ENCODE assay signal across 7 cellular contexts in genomic region chr22:30922151-30922611, GRCh38. TPM values are rescaled to one million over a fixed set of nuclear protein-coding genes. Genes with fewer than 3 reads are reported as not detected.
DNase-seq lines count a peak whose midpoint lies in the region; ATAC-seq, FAIRE-seq and TF ChIP-seq lines count a peak whose summit lies in the region.

No MANE protein-coding gene starts in this region.

- FAIRE-seq in bronchial epithelial cell (lab: Jason Lieb, UNC) = no peak

- H3K4me3 Mint-ChIP-seq in HFFc6 (peak overlapping the region; percentile 79; the same call in 1 of the 2 replicates), activated B cell treated with CpG ODN at 0.5 μM for 24 hours (peak overlapping the region; percentile 82)

- POLR2A ChIA-PET in activated B cell treated with CpG ODN at 0.5 μM for 24 hours (lab: Charles Lee) = interaction anchor here (0.6 to 2.6 kb wide), 11 partner anchors 19 to 1735 kb away, joined by 4 to 34 read pairs (median 6); partner anchors contain the start of genes MORC2, RNF185, SLC35E4 and TUG1

- no peak overlapping the region for H3K27ac Mint-ChIP-seq in HFFc6
- H3K27ac Mint-ChIP-seq in activated B cell treated with CpG ODN at 0.5 μM for 24 hours = peak overlapping the region; percentile 81

- no peaks in the 10 kb centered on the region for H3K27me3 ChIP-seq in bronchial epithelial cell (ENCODE audit: control insufficient read depth, insufficient read depth, low read length)

- H3K4me1 Mint-ChIP-seq in HFFc6 (ENCODE audit: low read depth) (peaks cover 16% of the 10 kb centered on the region), activated B cell treated with CpG ODN at 0.5 μM for 24 hours (peaks cover 10% of the 10 kb centered on the region)

- H3K9me3 Mint-ChIP-seq in HFFc6 = no peaks in the 10 kb centered on the region
- H3K9me3 Mint-ChIP-seq in activated B cell treated with CpG ODN at 0.5 μM for 24 hours = no peaks in the 10 kb centered on the region

- no peak for TF ChIP-seq CTCF in HFFc6 (IDR thresholded peaks at IDR 0.05)
- TF ChIP-seq CTCF in activated B cell treated with CpG ODN at 0.5 μM for 24 hours (IDR thresholded peaks at IDR 0.05) = no peak
- no peak for TF ChIP-seq CTCF in bronchial epithelial cell (IDR thresholded peaks at IDR 0.05; ENCODE audit: insufficient read depth, low read length, severe bottlenecking)

- H3K27me3 Mint-ChIP-seq in HFFc6 (ENCODE audit: insufficient read depth) = peaks cover 4% of the 10 kb centered on the region
- no peaks in the 10 kb centered on the region for H3K27me3 Mint-ChIP-seq in activated B cell treated with CpG ODN at 0.5 μM for 24 hours

- peak overlapping the region; percentile 13 for H3K4me3 ChIP-seq in bronchial epithelial cell (ENCODE audit: low read depth, low read length)

- ATAC-seq in activated B cell treated with CpG ODN at 0.5 μM for 24 hours (ENCODE audit: low read depth) (peak; percentile 73), HG03432 (IDR thresholded peaks at IDR 0.05; ENCODE audit: unreplicated experiment) (no peak)

- intact Hi-C loops in activated B cell treated with CpG ODN at 0.5 μM for 24 hours (cut with micrococcal nuclease) = loop anchor here (5.0 to 10.0 kb wide), 2 partner anchors 330 to 657 kb away; partner anchors contain the start of genes OSM and PES1

- H3K36me3 ChIP-seq in bronchial epithelial cell (ENCODE audit: control insufficient read depth, insufficient read depth, low read length) = peaks cover 5% of the 10 kb centered on the region

- no peak for DNase-seq in HFFc6
- peak; percentile 59 for DNase-seq in activated B cell treated with CpG ODN at 0.5 μM for 24 hours
- DNase-seq in bronchial epithelial cell (ENCODE audit: low read depth) = peak; percentile 8
- DNase-seq in medulla oblongata (ENCODE audit: extremely low spot score) = peak; percentile 45
- DNase-seq in stimulated activated CD8-positive, alpha-beta memory T cell treated with anti-CD3 and anti-CD28 coated beads, Interleukin-15, amount 100 ng/mL, for 24 hours (ENCODE audit: low read depth) = peak; percentile 62
- no peak for DNase-seq in NCI-H146 treated with DMSO at 0.1 percent for 48 hours (lab: John Stamatoyannopoulos, UW; ENCODE audit: unreplicated experiment)

- CTCF ChIA-PET in activated B cell treated with CpG ODN at 0.5 μM for 24 hours (lab: Charles Lee) = interaction anchor here (0.8 to 3.7 kb wide), 2 partner anchors 163 to 288 kb away, joined by 3 to 51 read pairs; partner anchors contain the start of gene SLC35E4

- no peaks in the 10 kb centered on the region for H3K36me3 Mint-ChIP-seq in HFFc6 (ENCODE audit: low read depth)
- H3K36me3 Mint-ChIP-seq in activated B cell treated with CpG ODN at 0.5 μM for 24 hours (ENCODE audit: low read depth) = peaks cover 21% of the 10 kb centered on the region

RNA-seq across cellular contexts. Expression of gene MORC2, which starts 46.4 kb away (rescaled TPM):
- total RNA-seq in HFFc6 (2021; fragmentation: NEBNext Ultra II Directional; extraction: Animal tissue kit (Norgen Biotek cat#: 25700)) = 10 to 100 TPM; 22.0 to 30.5 (median 24.5) TPM
- total RNA-seq in activated B cell treated with CpG ODN at 0.5 μM for 24 hours = 22.6 and 23.8 TPM in 2 replicates
- total RNA-seq in bronchial epithelial cell = 11.0 and 12.6 TPM in 2 replicates

RNA-seq across cellular contexts. Expression of gene TUG1, which starts 46.9 kb away (rescaled TPM):
- total RNA-seq in HFFc6 (2021; fragmentation: NEBNext Ultra II Directional; extraction: Animal tissue kit (Norgen Biotek cat#: 25700)) = 10 to 100 TPM; 49.8 to 61.8 (median 56.3) TPM
- 70.4 and 83.0 TPM in 2 replicates for total RNA-seq in activated B cell treated with CpG ODN at 0.5 μM for 24 hours
- 24.5 and 34.9 TPM in 2 replicates for total RNA-seq in bronchial epithelial cell

Comparison
In these comparisons a context has a peak if more than half of its experiments do, and no peak if none do; other contexts are left out.
1. DNase-seq: peak in activated B cell treated with CpG ODN at 0.5 μM for 24 hours (single experiment), bronchial epithelial cell (single experiment), medulla oblongata (single experiment) and stimulated activated CD8-positive, alpha-beta memory T cell treated with anti-CD3 and anti-CD28 coated beads, Interleukin-15, amount 100 ng/mL, for 24 hours (single experiment); none in HFFc6 (single experiment) and NCI-H146 treated with DMSO at 0.1 percent for 48 hours (single experiment).